ENCODE assay signal across 16 cellular contexts in the genomic region with DNA sequence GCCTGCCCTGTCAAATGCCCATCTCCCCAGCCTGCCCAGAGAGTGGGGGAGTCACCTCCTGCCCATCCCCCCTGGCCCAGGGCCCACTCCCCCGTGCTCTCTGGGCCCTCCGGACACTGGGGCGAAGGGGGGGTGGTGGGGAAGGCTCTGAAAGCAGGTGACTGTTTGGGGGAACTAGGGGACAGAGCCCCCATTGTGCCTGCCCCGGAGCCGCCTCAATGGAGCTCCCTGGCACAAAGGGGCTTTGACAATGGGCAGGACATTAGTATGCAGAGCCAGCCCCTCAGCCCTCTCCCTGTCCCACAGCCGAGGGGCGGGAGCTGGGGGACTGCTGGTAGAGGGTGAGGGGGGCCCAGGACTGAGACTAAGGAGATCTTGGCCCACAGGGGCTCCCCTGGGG. TPM values are rescaled to one million over a fixed set of nuclear protein-coding genes. Genes with fewer than 3 reads are reported as not detected.
A peak's percentile ranks its signal among the peaks of the same experiment; 100 is the strongest.
DNase-seq lines count a peak whose midpoint lies in the region; FAIRE-seq and TF ChIP-seq lines count a peak whose summit lies in the region.
"Had no signal": no experiment of that assay in that cellular context is flagged by ENCODE, and none has a peak within 500 bp of the region (broad histone marks: within the 10 kb centered on the region; RNA-seq: fewer than 3 reads in every experiment).

No MANE protein-coding gene starts in this region.

- H4K91ac ChIP-seq in H1 (replicated peaks; ENCODE audit: insufficient read length, low read length) = peak overlapping the region; percentile 36

- DNase-seq in H7 (peak; percentile 72), H1 (ENCODE audit: low read depth in 1 of 2, low spot score in 2 of 2) (no peak), neural progenitor cell (ENCODE audit: low spot score) (peak; percentile 67), SIG-M5 (lab: John Stamatoyannopoulos, UW) (no peak), UCSD-AML1 (lab: John Stamatoyannopoulos, UW; ENCODE audit: unreplicated experiment) (no peak), SKM-1 (lab: John Stamatoyannopoulos, UW; ENCODE audit: unreplicated experiment) (no peak)
- DNase-seq: CD8-positive, alpha-beta T cell; effector CD4-positive, alpha-beta T cell; left ventricle myocardium inferior; naive B cell had no signal

- 47% methylated on average over 7 of the region's 7 CpGs; no CpG with 5 or more reads in 1 of the 2 experiments for WGBS in H1 (ENCODE audit: extremely low coverage in 1 of 2, insufficient coverage in 1 of 2, insufficient read length in 1 of 2, insufficient replicate concordance in 2 of 2, low coverage in 1 of 2, low lambda C conversion rate in 2 of 2, missing lambda C conversion rate in 1 of 2), 2 experiments

- H3K36me3 ChIP-seq in H7 (replicated peaks; ENCODE audit: control insufficient read depth, insufficient read depth, low read length) = no peaks in the 10 kb centered on the region
- H3K36me3 ChIP-seq in H1 (ENCODE audit: control insufficient read depth in 2 of 4, insufficient read depth in 4 of 4, low read length in 3 of 4) = no peaks in the 10 kb centered on the region
- no peaks in the 10 kb centered on the region for H3K36me3 ChIP-seq in neural progenitor cell
- H3K36me3 ChIP-seq: breast epithelium, left ventricle myocardium inferior had no signal

- no peak overlapping the region for H4K5ac ChIP-seq in H1 (ENCODE audit: insufficient read length, low read depth, low read length)

- H3F3A ChIP-seq in neural progenitor cell (ENCODE audit: low read depth) = no peaks in the 10 kb centered on the region

- no peak overlapping the region for H3K56ac ChIP-seq in H1 (replicated peaks; ENCODE audit: insufficient read length, low read depth, low read length)

- no peak for TF ChIP-seq RAD21 in H1 (IDR thresholded peaks at IDR 0.05 in 1 of 2, conservative IDR thresholded peaks at IDR 0.05 in 1 of 2; ENCODE audit: low read depth in 2 of 2, low read length in 2 of 2)

- H2BK12ac ChIP-seq in H1 (ENCODE audit: low read depth, low read length) = peak overlapping the region; percentile 78; the same call in 1 of the 2 replicates

- H3K4me2 ChIP-seq in H1 (ENCODE audit: insufficient read depth in 1 of 2, low read depth in 2 of 2, low read length in 2 of 2) = peak overlapping the region in 1 of 2 experiments; percentile 37; a peak in 2 of 4 replicates
- H3K4me2 ChIP-seq in neural progenitor cell = peak overlapping the region; percentile 64

- no peak for TF ChIP-seq EP300 in H1 (IDR thresholded peaks at IDR 0.05; ENCODE audit: borderline replicate concordance in 1 of 2, low read depth in 2 of 2, low read length in 2 of 2)

- H3K36me3 Mint-ChIP-seq in neural progenitor cell = no peaks in the 10 kb centered on the region
- H3K36me3 Mint-ChIP-seq: activated naive CD4-positive, alpha-beta T cell treated with anti-CD3 and anti-CD28 coated beads, Interleukin-2, amount 50 U/mL, for 24 hours; CD8-positive, alpha-beta T cell; naive B cell had no signal

- peak overlapping the region; percentile 1; the same call in 1 of the 2 replicates for H2BK5ac ChIP-seq in H1 (ENCODE audit: low read depth, low read length)

- H3K9me3 Mint-ChIP-seq in neural progenitor cell = no peaks in the 10 kb centered on the region
- H3K9me3 Mint-ChIP-seq: activated naive CD4-positive, alpha-beta T cell treated with anti-CD3 and anti-CD28 coated beads, Interleukin-2, amount 50 U/mL, for 24 hours; CD8-positive, alpha-beta T cell; naive B cell had no signal

- FAIRE-seq in H1 (lab: Jason Lieb, UNC) = no peak

- no peak overlapping the region for H3K4ac ChIP-seq in H1 (replicated peaks; ENCODE audit: insufficient read length, low read depth, low read length)

- CTCF ChIA-PET in H1 (lab: Charles Lee; ENCODE audit: partially characterized antibody) = interaction anchor here (0.7 to 50.1 kb wide), 5 partner anchors 5 to 107 kb away, joined by 3 to 1874 read pairs (median 5); a partner anchor contains a TSS

- H3K27ac ChIP-seq in H1 (ENCODE audit: low read depth, low read length) (no peak overlapping the region), neural progenitor cell (no peak overlapping the region)
- H3K27ac ChIP-seq: breast epithelium, left ventricle myocardium inferior, RWPE1 had no signal

- no peaks in the 10 kb centered on the region for H3K79me1 ChIP-seq in H1 (ENCODE audit: low read depth, low read length)

- H3K4me3 ChIP-seq in H7 (ENCODE audit: insufficient read depth, low read depth, low read length) (no peak overlapping the region), H1 (ENCODE audit: extremely low read depth in 1 of 4, insufficient read depth in 2 of 4, low read depth in 3 of 4, low read length in 4 of 4) (peak overlapping the region in 1 of 4 experiments; percentile 2; a peak in 1 of 8 replicates), neural progenitor cell (peak overlapping the region; percentile 8)
- H3K4me3 ChIP-seq: breast epithelium, left ventricle myocardium inferior had no signal

- H3K23me2 ChIP-seq in H1 (ENCODE audit: low read depth, low read length) = no peaks in the 10 kb centered on the region

- no peak overlapping the region for H3K23ac ChIP-seq in H1 (ENCODE audit: insufficient read length)

- peaks cover 10% of the 10 kb centered on the region for H3K27me3 Mint-ChIP-seq in neural progenitor cell (ENCODE audit: insufficient read depth, low read depth)
- H3K27me3 Mint-ChIP-seq: activated naive CD4-positive, alpha-beta T cell treated with anti-CD3 and anti-CD28 coated beads, Interleukin-2, amount 50 U/mL, for 24 hours had no signal

- H3K4me3 Mint-ChIP-seq in neural progenitor cell = no peak overlapping the region
- H3K4me3 Mint-ChIP-seq: activated naive CD4-positive, alpha-beta T cell treated with anti-CD3 and anti-CD28 coated beads, Interleukin-2, amount 50 U/mL, for 24 hours; CD8-positive, alpha-beta T cell; naive B cell had no signal

- no peaks in the 10 kb centered on the region for H3K79me2 ChIP-seq in H1 (ENCODE audit: control insufficient read depth in 1 of 2, insufficient read depth in 2 of 2, low read length in 2 of 2)
- no peaks in the 10 kb centered on the region for H3K79me2 ChIP-seq in neural progenitor cell (ENCODE audit: low read depth)

- no peak overlapping the region for H3K27ac Mint-ChIP-seq in neural progenitor cell
- H3K27ac Mint-ChIP-seq: activated naive CD4-positive, alpha-beta T cell treated with anti-CD3 and anti-CD28 coated beads, Interleukin-2, amount 50 U/mL, for 24 hours; CD8-positive, alpha-beta T cell; naive B cell had no signal

- no peaks in the 10 kb centered on the region for H3K9me3 ChIP-seq in H1 (ENCODE audit: insufficient read depth in 2 of 2, low read depth in 1 of 2, low read length in 1 of 2)
- H3K9me3 ChIP-seq in neural progenitor cell (ENCODE audit: low read depth) = no peaks in the 10 kb centered on the region
- H3K9me3 ChIP-seq: breast epithelium, left ventricle myocardium inferior had no signal

- H3K9ac ChIP-seq in H1 (replicated peaks in 1 of 4; ENCODE audit: extremely low read depth in 1 of 4, low read depth in 3 of 4, low read length in 3 of 4) (no peak overlapping the region), neural progenitor cell (no peak overlapping the region)

- H4K20me1 ChIP-seq in H1 (replicated peaks in 1 of 2; ENCODE audit: control insufficient read depth in 1 of 2, insufficient read depth in 2 of 2, low read length in 2 of 2) (no peaks in the 10 kb centered on the region), neural progenitor cell (ENCODE audit: low read depth) (no peaks in the 10 kb centered on the region)

- H3K4me1 ChIP-seq in H1 (replicated peaks in 1 of 4; ENCODE audit: control insufficient read depth in 3 of 4, insufficient read depth in 4 of 4, low read length in 3 of 4) (peaks cover 1 to 21% (median 14%) of the 10 kb centered on the region in 4 experiments), neural progenitor cell (peaks cover 24% of the 10 kb centered on the region)
- H3K4me1 ChIP-seq: breast epithelium, left ventricle myocardium inferior had no signal

- 0 out of 2 replicates have a peak overlapping the region, but pooled peaks have one; percentile 78 for H2BK20ac ChIP-seq in H1 (ENCODE audit: low read length)

- peaks cover 37% of the 10 kb centered on the region for H3K4me1 Mint-ChIP-seq in neural progenitor cell
- H3K4me1 Mint-ChIP-seq: activated naive CD4-positive, alpha-beta T cell treated with anti-CD3 and anti-CD28 coated beads, Interleukin-2, amount 50 U/mL, for 24 hours; naive B cell had no signal

- POLR2A ChIA-PET in H1 (lab: Charles Lee; ENCODE audit: partially characterized antibody) = interaction anchor here (0.7 to 2.8 kb wide), 3 partner anchors 16 to 116 kb away, joined by 3 to 11 read pairs (median 3); no protein-coding TSS in a partner anchor

- H3K27me3 ChIP-seq in H7 (ENCODE audit: control insufficient read depth, insufficient read depth, low read length) = peaks cover 11% of the 10 kb centered on the region; the same call in 1 of the 2 replicates
- H3K27me3 ChIP-seq in H1 (replicated peaks in 1 of 4; ENCODE audit: control insufficient read depth in 3 of 4, extremely low read depth in 1 of 4, insufficient read depth in 3 of 4, low read length in 3 of 4) = peaks cover 0 to 3% (median 0%) of the 10 kb centered on the region in 4 experiments; a peak in 1 of 7 replicates
- H3K27me3 ChIP-seq in neural progenitor cell = peaks cover 1% of the 10 kb centered on the region

- TF ChIP-seq CTCF in H1 (IDR thresholded peaks at IDR 0.05; ENCODE audit: control extremely low read depth in 1 of 3, insufficient read depth in 1 of 3, low read depth in 1 of 3, low read length in 3 of 3) (no peak), neural progenitor cell (IDR thresholded peaks at IDR 0.05) (no peak)

- no peak overlapping the region for H4K8ac ChIP-seq in H1 (ENCODE audit: extremely low read depth, insufficient read depth, low read length)

- TF ChIP-seq POLR2A in H1 (IDR thresholded peaks at IDR 0.05; ENCODE audit: control extremely low read depth in 1 of 2, low read depth in 2 of 2, low read length in 2 of 2) = no peak

- H2BK120ac ChIP-seq in H1 (replicated peaks; ENCODE audit: low read depth, low read length) = no peak overlapping the region

- H2AFZ ChIP-seq in H1 (ENCODE audit: low read length) (no peak overlapping the region), neural progenitor cell (replicated peaks) (peak overlapping the region; percentile 7)

- 0 out of 2 replicates have a peak overlapping the region, but pooled peaks have one; percentile 68 for H2AK5ac ChIP-seq in H1 (ENCODE audit: low read depth, low read length)

- H3K14ac ChIP-seq in H1 (ENCODE audit: insufficient read length) = no peak overlapping the region

- peak overlapping the region; percentile 76; the same call in 1 of the 2 replicates for H3K18ac ChIP-seq in H1 (ENCODE audit: extremely low read depth, low read length)

- no peak overlapping the region for H2BK15ac ChIP-seq in H1 (ENCODE audit: low read length)

RNA-seq across cellular contexts. Expression of a gene that starts 7.8 kb away (rescaled TPM):
- total RNA-seq in H7 (2014; rRNA removed; shearing (Covaris generic)) = 0.07 TPM in 1 of 2 replicates, not detected in the other
- 2.2 and 2.4 TPM in 2 replicates for total RNA-seq in H1 (2021; fragmentation: NEBNext Ultra II Directional; extraction: Animal tissue kit (Norgen Biotek cat#: 25700))
- 1.7 and 3.5 TPM in 2 replicates for polyA plus RNA-seq in H1 (2011; rRNA removed)
- 1.5 TPM for polyA plus RNA-seq in H1 (2011; cell fraction: cytosol; rRNA removed)
- 4.7 TPM for polyA plus RNA-seq in H1 (2011; cell fraction: nucleus; rRNA removed)
- polyA plus RNA-seq in H1 (2012, experiment 1 of 2) = 1.1 to 1.8 TPM (median 1.4 TPM) in 4 replicates
- polyA plus RNA-seq in H1 (2012, experiment 2 of 2) = 0.59 TPM
- 1.5 TPM for polyA plus RNA-seq in H1 (2013, experiment 1 of 2)
- polyA plus RNA-seq in H1 (2013, experiment 2 of 2) = 1.2 TPM
- polyA minus RNA-seq in H1 (2011; rRNA and poly(A)+ RNA removed) = 3.5 and 3.7 TPM in 2 replicates
- polyA minus RNA-seq in H1 (2011; cell fraction: cytosol; rRNA and poly(A)+ RNA removed) = 0.73 TPM
- 1.7 TPM for polyA minus RNA-seq in H1 (2011; cell fraction: nucleus; rRNA and poly(A)+ RNA removed)
- total RNA-seq in neural progenitor cell (ENCODE audit: low replicate concordance) = 0.15 TPM in 1 of 2 replicates, not detected in the other
- total RNA-seq: CD8-positive, alpha-beta T cell; fibroblast of lung; left ventricle myocardium inferior; M059J had no signal
- polyA plus RNA-seq: AG04450, fibroblast of lung had no signal

RNA-seq across cellular contexts. Expression of a gene that starts 19.2 kb away (rescaled TPM):
- total RNA-seq in H7 (2014; rRNA removed; shearing (Covaris generic)) = 0.07 TPM in 1 of 2 replicates, not detected in the other
- total RNA-seq in H1 (2021; fragmentation: NEBNext Ultra II Directional; extraction: Animal tissue kit (Norgen Biotek cat#: 25700)) = 0.08 and 0.13 TPM in 2 replicates
- polyA plus RNA-seq in H1 (2011; rRNA removed) = 0.02 and 0.11 TPM in 2 replicates
- polyA plus RNA-seq in H1 (2011; cell fraction: cytosol; rRNA removed) = 0.08 TPM
- polyA plus RNA-seq in H1 (2011; cell fraction: nucleus; rRNA removed) = 0.14 TPM
- 0.10 to 0.19 TPM (median 0.12 TPM) in 3 of 4 replicates, not detected in the other for polyA plus RNA-seq in H1 (2012, experiment 1 of 2)
- polyA plus RNA-seq in H1 (2012, experiment 2 of 2) = 0.03 TPM
- 0.02 TPM for polyA plus RNA-seq in H1 (2013, experiment 1 of 2)
- polyA plus RNA-seq in H1 (2013, experiment 2 of 2) = 0.04 TPM
- 0.13 TPM in 1 of 2 replicates, not detected in the other for polyA minus RNA-seq in H1 (2011; rRNA and poly(A)+ RNA removed)
- polyA minus RNA-seq in H1 (2011; cell fraction: cytosol; rRNA and poly(A)+ RNA removed) = not detected
- not detected for polyA minus RNA-seq in H1 (2011; cell fraction: nucleus; rRNA and poly(A)+ RNA removed)
- 0.09 TPM in 2 replicates for total RNA-seq in neural progenitor cell (ENCODE audit: low replicate concordance)
- total RNA-seq: breast epithelium; CD8-positive, alpha-beta T cell; M059J had no signal
- polyA plus RNA-seq: AG04450, fibroblast of lung had no signal

RNA-seq across cellular contexts. Expression of a gene that starts 30.3 kb away (rescaled TPM):
- total RNA-seq in H7 (2014; rRNA removed; shearing (Covaris generic)) = 2.6 and 3.0 TPM in 2 replicates
- 5.1 and 5.4 TPM in 2 replicates for total RNA-seq in H1 (2021; fragmentation: NEBNext Ultra II Directional; extraction: Animal tissue kit (Norgen Biotek cat#: 25700))
- polyA plus RNA-seq in H1 (2011; rRNA removed) = 5.7 and 6.0 TPM in 2 replicates
- polyA plus RNA-seq in H1 (2011; cell fraction: cytosol; rRNA removed) = 5.6 TPM
- 3.9 TPM for polyA plus RNA-seq in H1 (2011; cell fraction: nucleus; rRNA removed)
- 3.7 to 5.3 TPM (median 4.2 TPM) in 4 replicates for polyA plus RNA-seq in H1 (2012, experiment 1 of 2)
- polyA plus RNA-seq in H1 (2012, experiment 2 of 2) = 1.4 TPM
- 11.7 TPM for polyA plus RNA-seq in H1 (2013, experiment 1 of 2)
- polyA plus RNA-seq in H1 (2013, experiment 2 of 2) = 10.7 TPM
- 4.3 TPM in 2 replicates for polyA minus RNA-seq in H1 (2011; rRNA and poly(A)+ RNA removed)
- 2.9 TPM for polyA minus RNA-seq in H1 (2011; cell fraction: cytosol; rRNA and poly(A)+ RNA removed)
- polyA minus RNA-seq in H1 (2011; cell fraction: nucleus; rRNA and poly(A)+ RNA removed) = 5.1 TPM
- 4.5 and 7.1 TPM in 2 replicates for total RNA-seq in neural progenitor cell (ENCODE audit: low replicate concordance)

RNA-seq across cellular contexts. Expression of a gene that starts 36.3 kb away (rescaled TPM):
- total RNA-seq in H7 (2014; rRNA removed; shearing (Covaris generic)) = 89.5 and 92.6 TPM in 2 replicates
- 69.6 and 71.2 TPM in 2 replicates for total RNA-seq in H1 (2021; fragmentation: NEBNext Ultra II Directional; extraction: Animal tissue kit (Norgen Biotek cat#: 25700))
- 132 and 166 TPM in 2 replicates for polyA plus RNA-seq in H1 (2011; rRNA removed)
- polyA plus RNA-seq in H1 (2011; cell fraction: cytosol; rRNA removed) = 103 TPM
- polyA plus RNA-seq in H1 (2011; cell fraction: nucleus; rRNA removed) = 322 TPM
- 55.1 to 95.1 TPM (median 90.2 TPM) in 4 replicates for polyA plus RNA-seq in H1 (2012, experiment 1 of 2)
- 79.5 TPM for polyA plus RNA-seq in H1 (2012, experiment 2 of 2)
- polyA plus RNA-seq in H1 (2013, experiment 1 of 2) = 88.6 TPM
- 77.7 TPM for polyA plus RNA-seq in H1 (2013, experiment 2 of 2)
- polyA minus RNA-seq in H1 (2011; rRNA and poly(A)+ RNA removed) = 34.3 and 46.3 TPM in 2 replicates
- 47.9 TPM for polyA minus RNA-seq in H1 (2011; cell fraction: cytosol; rRNA and poly(A)+ RNA removed)
- 57.2 TPM for polyA minus RNA-seq in H1 (2011; cell fraction: nucleus; rRNA and poly(A)+ RNA removed)
- total RNA-seq in neural progenitor cell (ENCODE audit: low replicate concordance) = 9.4 and 23.4 TPM in 2 replicates

RNA-seq across cellular contexts. Expression of a gene that starts 53.4 kb away (rescaled TPM):
- 14.5 and 25.0 TPM in 2 replicates for total RNA-seq in H7 (2014; rRNA removed; shearing (Covaris generic))
- total RNA-seq in H1 (2021; fragmentation: NEBNext Ultra II Directional; extraction: Animal tissue kit (Norgen Biotek cat#: 25700)) = 34.8 and 39.7 TPM in 2 replicates
- polyA plus RNA-seq in H1 (2011; rRNA removed) = 40.8 and 54.2 TPM in 2 replicates
- 60.3 TPM for polyA plus RNA-seq in H1 (2011; cell fraction: cytosol; rRNA removed)
- 193 TPM for polyA plus RNA-seq in H1 (2011; cell fraction: nucleus; rRNA removed)
- 41.3 to 57.9 TPM (median 44.4 TPM) in 4 replicates for polyA plus RNA-seq in H1 (2012, experiment 1 of 2)
- 14.0 TPM for polyA plus RNA-seq in H1 (2012, experiment 2 of 2)
- polyA plus RNA-seq in H1 (2013, experiment 1 of 2) = 23.7 TPM
- polyA plus RNA-seq in H1 (2013, experiment 2 of 2) = 22.3 TPM
- 103 and 110 TPM in 2 replicates for polyA minus RNA-seq in H1 (2011; rRNA and poly(A)+ RNA removed)
- polyA minus RNA-seq in H1 (2011; cell fraction: cytosol; rRNA and poly(A)+ RNA removed) = 45.0 TPM
- 77.4 TPM for polyA minus RNA-seq in H1 (2011; cell fraction: nucleus; rRNA and poly(A)+ RNA removed)
- total RNA-seq in neural progenitor cell (ENCODE audit: low replicate concordance) = 88.6 and 154 TPM in 2 replicates
- total RNA-seq: CD8-positive, alpha-beta T cell; M059J had no signal

Comparison
In these comparisons a context has a peak if more than half of its experiments do, and no peak if none do; other contexts are left out.
1. DNase-seq: peak in H7 (single experiment) and neural progenitor cell (single experiment); none in H1 (0 of 2), SIG-M5 (single experiment), UCSD-AML1 (single experiment) and SKM-1 (single experiment).